ENCODE assay signal across 24 cellular contexts in the genomic region with DNA sequence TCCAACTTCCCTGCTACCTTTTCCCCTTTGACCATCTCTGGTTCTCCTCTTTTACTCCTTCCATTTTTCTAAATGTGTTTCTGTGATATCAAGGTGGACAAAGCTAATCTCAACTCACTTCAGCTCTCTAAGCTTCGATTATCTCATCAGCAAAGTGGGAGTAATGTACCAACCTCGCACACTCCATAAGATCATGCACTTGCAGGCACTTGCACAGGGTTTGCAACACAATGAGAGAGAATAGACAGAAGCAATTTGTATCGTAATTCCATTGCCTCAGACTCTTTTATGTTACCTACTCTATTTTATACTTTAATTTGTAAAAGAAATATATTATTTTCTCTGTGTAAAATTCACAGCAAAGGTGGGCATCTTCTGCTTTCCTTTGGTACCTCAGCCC. TPM values are rescaled to one million over a fixed set of nuclear protein-coding genes. Genes with fewer than 3 reads are reported as not detected.
"Had no signal": no experiment of that assay in that cellular context is flagged by ENCODE, and none has a peak within 500 bp of the region (broad histone marks: within the 10 kb centered on the region; RNA-seq: fewer than 3 reads in every experiment).

No MANE protein-coding gene starts in this region.

- H3K36me3 ChIP-seq: ascending aorta, gastrocnemius medialis, neural progenitor cell, pancreas, stomach had no signal

- H3K27ac ChIP-seq: ascending aorta, neural progenitor cell, pancreas had no signal

- H3K4me3 ChIP-seq: neural progenitor cell, pancreas, stomach had no signal

- H3K27me3 ChIP-seq: ascending aorta, gastrocnemius medialis, neural progenitor cell, pancreas had no signal

- H3K27ac Mint-ChIP-seq: neural progenitor cell; stimulated activated effector memory CD8-positive, alpha-beta T cell treated with anti-CD3 and anti-CD28 coated beads, Interleukin-12 subunit alpha, Interleukin-12 subunit beta, amount 100 ng/mL, for 72 hours had no signal

- H3K4me2 ChIP-seq: neural progenitor cell had no signal

- H3K4me3 Mint-ChIP-seq: neural progenitor cell; stimulated activated effector memory CD8-positive, alpha-beta T cell treated with anti-CD3 and anti-CD28 coated beads, Interleukin-12 subunit alpha, Interleukin-12 subunit beta, amount 100 ng/mL, for 72 hours had no signal

- H3K9me3 Mint-ChIP-seq: neural progenitor cell; stimulated activated effector memory CD8-positive, alpha-beta T cell treated with anti-CD3 and anti-CD28 coated beads, Interleukin-12 subunit alpha, Interleukin-12 subunit beta, amount 100 ng/mL, for 72 hours had no signal

- H3K36me3 Mint-ChIP-seq: naive B cell; neural progenitor cell; stimulated activated effector memory CD8-positive, alpha-beta T cell treated with anti-CD3 and anti-CD28 coated beads, Interleukin-12 subunit alpha, Interleukin-12 subunit beta, amount 100 ng/mL, for 72 hours had no signal

- H3K4me1 Mint-ChIP-seq: neural progenitor cell had no signal

- H3K9ac ChIP-seq: neural progenitor cell had no signal

- DNase-seq: activated CD4-positive, alpha-beta T cell treated with anti-CD3 and anti-CD28 coated beads, Interleukin-2, amount 50 U/mL, for 1 hour; activated CD8-positive, alpha-beta memory T cell treated with anti-CD3 and anti-CD28 coated beads for 24 hours; activated CD8-positive, alpha-beta memory T cell treated with anti-CD3 and anti-CD28 coated beads, Interleukin-2, amount 50 U/mL, for 48 hours; activated effector memory CD4-positive, alpha-beta T cell treated with anti-CD3 and anti-CD28 coated beads, Interleukin-2, amount 50 U/mL, for 16 hours; activated naive CD4-positive, alpha-beta T cell treated with anti-CD3 and anti-CD28 coated beads, Interleukin-2, amount 50 U/mL, for 16 hours; activated T-cell treated with anti-CD3 and anti-CD28 coated beads, Interleukin-2, amount 50 U/mL, for 48 hours; cerebellar nuclear complex; cortex of kidney; erythroblast; gastrocnemius medialis; naive B cell; pancreas; stimulated activated CD4-positive, alpha-beta T cell treated with anti-CD3 and anti-CD28 coated beads, Interleukin-4, amount 100 ng/mL, for 24 hours; stomach; trophoblast cell had no signal

- ATAC-seq: activated CD4-positive, CD25-positive, alpha-beta regulatory T cell treated with anti-CD3 and anti-CD28 coated beads, Interleukin-2, amount 50 U/mL, for 24 hours; gastrocnemius medialis; pancreas; sciatic nerve; stimulated activated effector memory CD8-positive, alpha-beta T cell treated with anti-CD3 and anti-CD28 coated beads, Interleukin-12 subunit alpha, Interleukin-12 subunit beta, amount 100 ng/mL, for 72 hours had no signal

- H3K9me3 ChIP-seq: ascending aorta, gastrocnemius medialis, pancreas, stomach had no signal

- H3K4me1 ChIP-seq: ascending aorta, gastrocnemius medialis, neural progenitor cell, pancreas, stomach had no signal

RNA-seq across cellular contexts. Expression of gene POLQ, which starts 7.0 kb away (rescaled TPM):
- total RNA-seq: ascending aorta had no signal

RNA-seq across cellular contexts. Expression of gene ARGFX, which starts 15.0 kb away (rescaled TPM):
- total RNA-seq: ascending aorta, bronchial epithelial cell, gastrocnemius medialis, lung microvascular endothelial cell, mononuclear cell, pancreas, sciatic nerve, stomach, temporal lobe had no signal

RNA-seq across cellular contexts. Expression of gene FBXO40, which starts 40.4 kb away (rescaled TPM):
- total RNA-seq: ascending aorta, bronchial epithelial cell, lung microvascular endothelial cell, sciatic nerve had no signal
